1 cellular context compared by ENCODE assay signal in genomic region chrX:119756926-119757635, GRCh38.
TF ChIP-seq lines count a peak whose summit lies in the region.

No MANE protein-coding gene starts in this region.

TF ChIP-seq in GM12878, 131 proteins besides CTCF, POLR2A, EP300 and RAD21:
- TF ChIP-seq BRCA1 (IDR thresholded peaks at IDR 0.05; ENCODE audit: low read depth, low read length) (no peak), ZNF622 (IDR thresholded peaks at IDR 0.05) (no peak), TARDBP (IDR thresholded peaks at IDR 0.05; ENCODE audit: borderline replicate concordance) (no peak), TBL1XR1 (IDR thresholded peaks at IDR 0.05; ENCODE audit: low read depth, low read length) (no peak), CEBPB (IDR thresholded peaks at IDR 0.05; ENCODE audit: borderline replicate concordance in 1 of 2, low read depth in 2 of 2, low read length in 2 of 2) (no peak), USF1 (IDR thresholded peaks at IDR 0.05; ENCODE audit: borderline replicate concordance, extremely low read length, insufficient read depth, low read depth, low read length) (no peak), NR2C1 (IDR thresholded peaks at IDR 0.05) (no peak), CEBPZ (IDR thresholded peaks at IDR 0.05; ENCODE audit: low read depth, low read length) (no peak), HDAC2 (IDR thresholded peaks at IDR 0.05) (no peak), POU2F2 (IDR thresholded peaks at IDR 0.05; ENCODE audit: borderline replicate concordance, low read depth, low read length) (no peak), ZNF687 (IDR thresholded peaks at IDR 0.05) (no peak), MXI1 (IDR thresholded peaks at IDR 0.05; ENCODE audit: low read depth, low read length) (no peak), YBX1 (IDR thresholded peaks at IDR 0.05) (no peak)
